ENCODE assay signal across 2 cellular contexts in genomic region chr9:32148553-32148952, GRCh38.
A peak's percentile ranks its signal among the peaks of the same experiment; 100 is the strongest.
TF ChIP-seq lines count a peak whose summit lies in the region.

No MANE protein-coding gene starts in this region.

TF ChIP-seq in GM12878, 131 proteins besides CTCF, POLR2A, EP300 and RAD21 (continued from another document):
- TF ChIP-seq, protein P1, sequence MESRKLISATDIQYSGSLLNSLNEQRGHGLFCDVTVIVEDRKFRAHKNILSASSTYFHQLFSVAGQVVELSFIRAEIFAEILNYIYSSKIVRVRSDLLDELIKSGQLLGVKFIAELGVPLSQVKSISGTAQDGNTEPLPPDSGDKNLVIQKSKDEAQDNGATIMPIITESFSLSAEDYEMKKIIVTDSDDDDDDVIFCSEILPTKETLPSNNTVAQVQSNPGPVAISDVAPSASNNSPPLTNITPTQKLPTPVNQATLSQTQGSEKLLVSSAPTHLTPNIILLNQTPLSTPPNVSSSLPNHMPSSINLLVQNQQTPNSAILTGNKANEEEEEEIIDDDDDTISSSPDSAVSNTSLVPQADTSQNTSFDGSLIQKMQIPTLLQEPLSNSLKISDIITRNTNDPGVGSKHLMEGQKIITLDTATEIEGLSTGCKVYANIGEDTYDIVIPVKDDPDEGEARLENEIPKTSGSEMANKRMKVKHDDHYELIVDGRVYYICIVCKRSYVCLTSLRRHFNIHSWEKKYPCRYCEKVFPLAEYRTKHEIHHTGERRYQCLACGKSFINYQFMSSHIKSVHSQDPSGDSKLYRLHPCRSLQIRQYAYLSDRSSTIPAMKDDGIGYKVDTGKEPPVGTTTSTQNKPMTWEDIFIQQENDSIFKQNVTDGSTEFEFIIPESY (IDR thresholded peaks at IDR 0.05) = 0 out of 2 replicates have a peak, but pooled peaks have one; percentile 27

TF ChIP-seq in HepG2, 621 proteins besides CTCF, POLR2A, EP300 and RAD21:
- TF ChIP-seq, protein P1 (CRISPR knock-in tag; IDR thresholded peaks at IDR 0.05) = peak; percentile 96
